In genomic region chr5:113922343-113922742, GRCh38 we compare ENCODE assay signal across 24 cellular contexts.
"Had no signal": no experiment of that assay in that cellular context is flagged by ENCODE, and none has a peak within 500 bp of the region (broad histone marks: within the 10 kb centered on the region; RNA-seq: fewer than 3 reads in every experiment).

No MANE protein-coding gene starts in this region.

- H3K36me3 ChIP-seq: colonic mucosa, heart left ventricle, left lung, lower lobe of right lung, ovary, suprapubic skin, tibial artery had no signal

- ATAC-seq: activated CD8-positive, alpha-beta T cell treated with anti-CD3 and anti-CD28 coated beads for 36 hours; activated naive CD4-positive, alpha-beta T cell treated with anti-CD3 and anti-CD28 coated beads, Interleukin-2, amount 50 U/mL, for 72 hours; heart left ventricle; left lung; lower lobe of right lung; T-cell had no signal

- DNase-seq: activated B cell treated with CpG ODN at 0.5 μM for 24 hours; activated CD4-positive, alpha-beta T cell treated with anti-CD3 and anti-CD28 coated beads, Interleukin-2, amount 50 U/mL, for 1 hour; activated CD8-positive, alpha-beta T cell treated with anti-CD3 and anti-CD28 coated beads for 36 hours; activated naive CD4-positive, alpha-beta T cell; activated T-cell treated with anti-CD3 and anti-CD28 coated beads, Interleukin-2, amount 50 U/mL, for 48 hours; colonic mucosa; dorsolateral prefrontal cortex; effector memory CD4-positive, alpha-beta T cell; foreskin fibroblast; heart left ventricle; kidney glomerular epithelial cell; left lung; lower lobe of right lung; naive B cell; nephron progenitor cell; ovary; retina; stimulated activated CD4-positive, alpha-beta T cell treated with anti-CD3 and anti-CD28 coated beads, Interleukin-15, amount 100 ng/mL, for 24 hours; stimulated activated CD4-positive, alpha-beta T cell treated with anti-CD3 and anti-CD28 coated beads, Interleukin-2, amount 100 ng/mL, for 24 hours; stimulated activated naive CD4-positive, alpha-beta T cell; T-cell; tibial artery had no signal

- H3K4me1 ChIP-seq: colonic mucosa, heart left ventricle, left lung, lower lobe of right lung, suprapubic skin, tibial artery had no signal

- H3K9me3 ChIP-seq: colonic mucosa, heart left ventricle, left lung, lower lobe of right lung, ovary, suprapubic skin, tibial artery had no signal

- H3K27me3 ChIP-seq: colonic mucosa, heart left ventricle, left lung, ovary, suprapubic skin had no signal

- H3K4me3 ChIP-seq: colonic mucosa, dorsolateral prefrontal cortex, heart left ventricle, left lung, lower lobe of right lung, ovary, suprapubic skin, tibial artery had no signal

- H3K27ac ChIP-seq: colonic mucosa, dorsolateral prefrontal cortex, heart left ventricle, left lung, lower lobe of right lung, ovary, suprapubic skin, tibial artery had no signal
